ENCODE assay signal across 5 cellular contexts in the genomic region with DNA sequence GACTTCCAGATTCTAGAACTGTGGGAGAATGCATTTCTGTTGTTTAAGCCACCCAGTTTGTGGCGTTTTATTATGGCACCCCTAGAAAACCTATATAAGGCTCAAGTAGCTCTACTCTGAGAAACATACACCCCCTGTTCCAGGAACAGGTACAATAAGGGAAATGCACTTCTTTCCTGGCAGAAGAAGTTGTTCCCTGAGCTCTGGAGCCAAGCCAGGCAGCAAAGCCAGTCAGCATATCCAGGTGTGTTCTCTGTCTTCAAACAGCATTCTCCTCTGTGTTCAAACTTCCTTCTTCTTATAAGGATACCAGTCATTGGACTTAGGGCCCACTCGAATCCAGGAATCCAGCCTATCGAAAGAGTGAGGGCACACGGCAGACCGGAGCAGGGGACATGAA.
"Had no signal": no experiment of that assay in that cellular context is flagged by ENCODE, and none has a peak within 500 bp of the region (broad histone marks: within the 10 kb centered on the region; RNA-seq: fewer than 3 reads in every experiment).

No MANE protein-coding gene starts in this region.

- H3K27ac ChIP-seq: HL-60 had no signal

- H3K4me3 ChIP-seq: K562 had no signal

- DNase-seq: IMR-90 had no signal

- H3K36me3 Mint-ChIP-seq: IgD-negative memory B cell had no signal

- H3K4me3 Mint-ChIP-seq: IgD-negative memory B cell had no signal

- ATAC-seq: HepG2, K562 had no signal
